In the genomic region with DNA sequence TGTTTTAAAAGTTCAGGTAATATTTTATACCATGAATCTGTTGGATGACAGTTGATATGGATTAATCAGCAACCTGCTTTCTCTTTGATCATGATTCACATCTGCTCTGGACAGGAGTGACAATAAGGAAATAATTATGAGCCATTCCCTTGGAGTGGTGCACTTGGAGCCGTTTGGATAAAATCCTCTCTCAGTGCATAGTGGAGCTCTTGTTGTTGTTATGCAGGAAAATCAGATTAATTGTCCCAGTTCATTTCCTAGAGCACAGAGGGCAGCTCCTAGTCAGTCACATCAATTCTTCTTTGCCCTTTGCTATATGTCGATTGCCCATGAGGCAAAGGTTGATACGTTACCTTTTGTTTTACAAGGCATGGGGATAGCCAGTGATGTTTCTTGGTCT, we compare ENCODE assay signal across 32 cellular contexts.
"Had no signal": no experiment of that assay in that cellular context is flagged by ENCODE, and none has a peak within 500 bp of the region (broad histone marks: within the 10 kb centered on the region; RNA-seq: fewer than 3 reads in every experiment).

No MANE protein-coding gene starts in this region.

- H3K4me3 Mint-ChIP-seq: activated B cell treated with CpG ODN at 0.5 μM for 24 hours; activated CD4-positive, alpha-beta memory T cell treated with anti-CD3 and anti-CD28 coated beads for 36 hours; activated CD4-positive, alpha-beta T cell treated with anti-CD3 and anti-CD28 coated beads, Interleukin-2, amount 10 ng/mL, durations not matched to agents 24 days and 14 days; activated CD8-positive, alpha-beta T cell treated with anti-CD3 and anti-CD28 coated beads, Interleukin-2, amount 10 ng/mL, durations not matched to agents 7 days and 5 days; activated naive CD8-positive, alpha-beta T cell; activated T-cell treated with anti-CD3 and anti-CD28 coated beads, Interleukin-2, amount 50 U/mL, for 24 hours; activated T-cell treated with anti-CD3 and anti-CD28 coated beads, Interleukin-2, amount 50 U/mL, for 72 hours; T-helper 17 cell; T-helper 2 cell treated with Interferon-gamma antibody and Interleukin-4, amounts not matched to agents 5 μg/mL and 100 μg/mL, for 36 hours had no signal

- H3K36me3 ChIP-seq: brain microvascular endothelial cell, esophagus squamous epithelium, WERI-Rb-1 had no signal

- H3K27me3 ChIP-seq: brain microvascular endothelial cell, esophagus squamous epithelium had no signal

- H3K27me3 Mint-ChIP-seq: activated B cell treated with CpG ODN at 0.5 μM for 24 hours; activated CD4-positive, alpha-beta T cell treated with anti-CD3 and anti-CD28 coated beads, Interleukin-2, amount 10 ng/mL, durations not matched to agents 24 days and 14 days; activated T-cell treated with anti-CD3 and anti-CD28 coated beads, Interleukin-2, amount 50 U/mL, for 24 hours had no signal

- DNase-seq: activated B cell treated with CpG ODN at 0.5 μM for 24 hours; activated CD4-positive, alpha-beta memory T cell treated with anti-CD3 and anti-CD28 coated beads for 36 hours; activated CD4-positive, alpha-beta T cell treated with anti-CD3 and anti-CD28 coated beads, Interleukin-2, amount 10 ng/mL, durations not matched to agents 24 days and 14 days; activated CD8-positive, alpha-beta memory T cell treated with anti-CD3 and anti-CD28 coated beads, Interleukin-2, amount 50 U/mL, for 48 hours; activated CD8-positive, alpha-beta T cell treated with anti-CD3 and anti-CD28 coated beads, Interleukin-2, amount 10 ng/mL, durations not matched to agents 7 days and 5 days; activated gamma-delta T cell; activated naive CD4-positive, alpha-beta T cell; activated naive CD4-positive, alpha-beta T cell treated with anti-CD3 and anti-CD28 coated beads, Interleukin-2, amount 50 U/mL, for 16 hours; activated T-cell treated with anti-CD3 and anti-CD28 coated beads for 4 hours; activated T-cell treated with anti-CD3 and anti-CD28 coated beads, Interleukin-2, amount 50 U/mL, for 24 hours; activated T-cell treated with anti-CD3 and anti-CD28 coated beads, Interleukin-2, amount 50 U/mL, for 72 hours; amniotic stem cell; anterior cingulate cortex; brain microvascular endothelial cell; caudate nucleus; effector CD8-positive, alpha-beta T cell; esophagus squamous epithelium; foreskin fibroblast; head of caudate nucleus; T-helper 1 cell; T-helper 17 cell; T1000; WERI-Rb-1 had no signal

- H3K9me3 Mint-ChIP-seq: activated B cell treated with CpG ODN at 0.5 μM for 24 hours; activated CD4-positive, alpha-beta memory T cell treated with anti-CD3 and anti-CD28 coated beads for 36 hours; activated CD4-positive, alpha-beta T cell treated with anti-CD3 and anti-CD28 coated beads, Interleukin-2, amount 10 ng/mL, durations not matched to agents 24 days and 14 days; activated T-cell treated with anti-CD3 and anti-CD28 coated beads, Interleukin-2, amount 50 U/mL, for 24 hours had no signal

- H3K36me3 Mint-ChIP-seq: activated CD4-positive, alpha-beta memory T cell treated with anti-CD3 and anti-CD28 coated beads for 36 hours; activated naive CD8-positive, alpha-beta T cell had no signal

- H3K27ac ChIP-seq: brain microvascular endothelial cell, epithelial cell of prostate, esophagus squamous epithelium, WERI-Rb-1 had no signal

- H3K4me1 Mint-ChIP-seq: activated B cell treated with CpG ODN at 0.5 μM for 24 hours; activated CD4-positive, alpha-beta T cell treated with anti-CD3 and anti-CD28 coated beads, Interleukin-2, amount 10 ng/mL, durations not matched to agents 24 days and 14 days; T-helper 17 cell had no signal

- H3K4me3 ChIP-seq: esophagus squamous epithelium had no signal

- H3K4me1 ChIP-seq: esophagus squamous epithelium had no signal

- ATAC-seq: activated CD4-positive, CD25-positive, alpha-beta regulatory T cell treated with anti-CD3 and anti-CD28 coated beads, Interleukin-2, amount 50 U/mL, for 24 hours; activated CD8-positive, alpha-beta T cell treated with anti-CD3 and anti-CD28 coated beads, Interleukin-2, amount 10 ng/mL, durations not matched to agents 7 days and 5 days; activated T-cell treated with anti-CD3 and anti-CD28 coated beads, Interleukin-2, amount 50 U/mL, for 72 hours; T-helper 17 cell had no signal

- FAIRE-seq: astrocyte, colon, endometrium, endothelial cell of umbilical vein, frontal cortex had no signal

- H3K9me3 ChIP-seq: esophagus squamous epithelium had no signal

- H3K27ac Mint-ChIP-seq: activated B cell treated with CpG ODN at 0.5 μM for 24 hours; activated CD4-positive, alpha-beta memory T cell treated with anti-CD3 and anti-CD28 coated beads for 36 hours; activated CD4-positive, alpha-beta T cell treated with anti-CD3 and anti-CD28 coated beads, Interleukin-2, amount 10 ng/mL, durations not matched to agents 24 days and 14 days; activated CD8-positive, alpha-beta T cell treated with anti-CD3 and anti-CD28 coated beads, Interleukin-2, amount 10 ng/mL, durations not matched to agents 7 days and 5 days; activated naive CD8-positive, alpha-beta T cell; activated T-cell treated with anti-CD3 and anti-CD28 coated beads, Interleukin-2, amount 50 U/mL, for 24 hours; activated T-cell treated with anti-CD3 and anti-CD28 coated beads, Interleukin-2, amount 50 U/mL, for 72 hours; T-helper 17 cell; T-helper 2 cell treated with Interferon-gamma antibody and Interleukin-4, amounts not matched to agents 5 μg/mL and 100 μg/mL, for 36 hours had no signal
